9 cellular contexts compared by ENCODE assay signal in genomic region chr14:63737582-63738006, GRCh38. TPM values are rescaled to one million over a fixed set of nuclear protein-coding genes. Genes with fewer than 3 reads are reported as not detected.
DNase-seq lines count a peak whose midpoint lies in the region; ATAC-seq and TF ChIP-seq lines count a peak whose summit lies in the region.
"Had no signal": no experiment of that assay in that cellular context is flagged by ENCODE, and none has a peak within 500 bp of the region (broad histone marks: within the 10 kb centered on the region; RNA-seq: fewer than 3 reads in every experiment).

No MANE protein-coding gene starts in this region.

- POLR2A ChIA-PET in activated CD4-positive, alpha-beta memory T cell treated with anti-CD3 and anti-CD28 coated beads, Interleukin-2, amount 10 ng/mL, durations not matched to agents 7 days and 5 days (lab: Charles Lee), result interaction anchor here (1.0 to 2.2 kb wide), 7 partner anchors 9 to 152 kb away, joined by 3 to 9 read pairs (median 5); partner anchors contain the start of gene WDR89
- POLR2A ChIA-PET in activated CD4-positive, alpha-beta memory T cell treated with anti-CD3 and anti-CD28 coated beads for 36 hours (lab: Charles Lee), result interaction anchor here (1.2 kb wide), 1 partner anchor 96 kb away, joined by 3 read pairs; the partner anchor contains the start of gene WDR89

- no peaks in the 10 kb centered on the region for H3K27me3 ChIP-seq in uterus

- no peaks in the 10 kb centered on the region for H3K36me3 ChIP-seq in uterus

- no peak for DNase-seq in activated CD4-positive, alpha-beta memory T cell treated with anti-CD3 and anti-CD28 coated beads, Interleukin-2, amount 10 ng/mL, durations not matched to agents 7 days and 5 days
- DNase-seq in activated CD4-positive, alpha-beta memory T cell treated with anti-CD3 and anti-CD28 coated beads for 36 hours, result no peak
- DNase-seq in choroid plexus epithelial cell (ENCODE audit: low read depth) (peak; percentile 24), kidney glomerular epithelial cell (lab: John Stamatoyannopoulos, UW) (no peak), uterus (no peak), erythroblast (lab: John Stamatoyannopoulos, UW) (no peak)
- DNase-seq: retina had no signal

- no peaks in the 10 kb centered on the region for H3K36me3 Mint-ChIP-seq in activated CD4-positive, alpha-beta memory T cell treated with anti-CD3 and anti-CD28 coated beads, Interleukin-2, amount 10 ng/mL, durations not matched to agents 7 days and 5 days (ENCODE audit: low read depth)
- H3K36me3 Mint-ChIP-seq in activated CD4-positive, alpha-beta memory T cell treated with anti-CD3 and anti-CD28 coated beads for 36 hours, result no peaks in the 10 kb centered on the region

- H3K27ac ChIP-seq in uterus, result no peak overlapping the region

- H3K4me1 Mint-ChIP-seq in activated CD4-positive, alpha-beta memory T cell treated with anti-CD3 and anti-CD28 coated beads, Interleukin-2, amount 10 ng/mL, durations not matched to agents 7 days and 5 days, result peaks cover 12% of the 10 kb centered on the region
- H3K4me1 Mint-ChIP-seq in activated CD4-positive, alpha-beta memory T cell treated with anti-CD3 and anti-CD28 coated beads for 36 hours (ENCODE audit: low read depth), result peaks cover 11% of the 10 kb centered on the region

- H3K27me3 Mint-ChIP-seq in activated CD4-positive, alpha-beta memory T cell treated with anti-CD3 and anti-CD28 coated beads, Interleukin-2, amount 10 ng/mL, durations not matched to agents 7 days and 5 days, result peaks cover 4% of the 10 kb centered on the region
- H3K27me3 Mint-ChIP-seq in activated CD4-positive, alpha-beta memory T cell treated with anti-CD3 and anti-CD28 coated beads for 36 hours, result no peaks in the 10 kb centered on the region

- peak overlapping the region; percentile 51 for H3K4me3 Mint-ChIP-seq in activated CD4-positive, alpha-beta memory T cell treated with anti-CD3 and anti-CD28 coated beads, Interleukin-2, amount 10 ng/mL, durations not matched to agents 7 days and 5 days
- no peak overlapping the region for H3K4me3 Mint-ChIP-seq in activated CD4-positive, alpha-beta memory T cell treated with anti-CD3 and anti-CD28 coated beads for 36 hours

- ATAC-seq in GM21526 (IDR thresholded peaks at IDR 0.05; ENCODE audit: low FRiP score, unreplicated experiment), result peak; percentile 88
- peak; percentile 96 for ATAC-seq in HG03280 (IDR thresholded peaks at IDR 0.05; ENCODE audit: unreplicated experiment)

- H3K4me3 ChIP-seq in choroid plexus epithelial cell (ENCODE audit: low read depth, low read length) (no peak overlapping the region), uterus (no peak overlapping the region)

- CTCF ChIA-PET in activated CD4-positive, alpha-beta memory T cell treated with anti-CD3 and anti-CD28 coated beads, Interleukin-2, amount 10 ng/mL, durations not matched to agents 7 days and 5 days (lab: Charles Lee), result interaction anchor here (0.7 to 1.2 kb wide), 4 partner anchors 11 to 37 kb away, joined by 3 to 5 read pairs (median 3); no protein-coding TSS in a partner anchor
- CTCF ChIA-PET in activated CD4-positive, alpha-beta memory T cell treated with anti-CD3 and anti-CD28 coated beads for 36 hours (lab: Charles Lee), result interaction anchor here (0.8 to 1.0 kb wide), 2 partner anchors 30 to 32 kb away, joined by 3 to 5 read pairs; no protein-coding TSS in a partner anchor

- no peaks in the 10 kb centered on the region for H3K9me3 Mint-ChIP-seq in activated CD4-positive, alpha-beta memory T cell treated with anti-CD3 and anti-CD28 coated beads, Interleukin-2, amount 10 ng/mL, durations not matched to agents 7 days and 5 days
- no peaks in the 10 kb centered on the region for H3K9me3 Mint-ChIP-seq in activated CD4-positive, alpha-beta memory T cell treated with anti-CD3 and anti-CD28 coated beads for 36 hours

- TF ChIP-seq CTCF in choroid plexus epithelial cell (conservative IDR thresholded peaks at IDR 0.05; ENCODE audit: low read depth, low read length) (no peak), uterus (IDR thresholded peaks at IDR 0.05) (no peak)

- intact Hi-C loops in activated CD4-positive, alpha-beta memory T cell treated with anti-CD3 and anti-CD28 coated beads for 36 hours (cut with micrococcal nuclease), result loop anchor here (1.0 kb wide), 1 partner anchor 9 kb away; the partner anchor contains the start of gene SGPP1
- intact Hi-C loops in uterus (cut with DNase I; ENCODE audit: low total_unique reads), result no loop called here

- no peak for TF ChIP-seq POLR2A in uterus (IDR thresholded peaks at IDR 0.05)
- no peak for TF ChIP-seq POLR2A in erythroblast (IDR thresholded peaks at IDR 0.05; ENCODE audit: low read length)

- peak overlapping the region; percentile 74 for H3K27ac Mint-ChIP-seq in activated CD4-positive, alpha-beta memory T cell treated with anti-CD3 and anti-CD28 coated beads, Interleukin-2, amount 10 ng/mL, durations not matched to agents 7 days and 5 days
- no peak overlapping the region for H3K27ac Mint-ChIP-seq in activated CD4-positive, alpha-beta memory T cell treated with anti-CD3 and anti-CD28 coated beads for 36 hours

- no peaks in the 10 kb centered on the region for H3K9me3 ChIP-seq in uterus

- H3K4me1 ChIP-seq in uterus, result no peaks in the 10 kb centered on the region

RNA-seq across cellular contexts. Expression of gene SGPP1, which starts 9.7 kb away (rescaled TPM):
- 10 to 100 TPM; 19.3 to 20.6 TPM for total RNA-seq in activated CD4-positive, alpha-beta memory T cell treated with anti-CD3 and anti-CD28 coated beads, Interleukin-2, amount 10 ng/mL, durations not matched to agents 7 days and 5 days
- total RNA-seq in activated CD4-positive, alpha-beta memory T cell treated with anti-CD3 and anti-CD28 coated beads for 36 hours, result 10 to 100 TPM; 10.5 to 11.3 TPM
- total RNA-seq in uterus, result 10 to 100 TPM; 17.7 to 47.6 (median 21.5) TPM
